ENCODE assay signal across 8 cellular contexts in genomic region chr4:74932832-74933561, GRCh38. TPM values are rescaled to one million over a fixed set of nuclear protein-coding genes. Genes with fewer than 3 reads are reported as not detected.
DNase-seq lines count a peak whose midpoint lies in the region; ATAC-seq, FAIRE-seq and TF ChIP-seq lines count a peak whose summit lies in the region.

A gene with protein sequence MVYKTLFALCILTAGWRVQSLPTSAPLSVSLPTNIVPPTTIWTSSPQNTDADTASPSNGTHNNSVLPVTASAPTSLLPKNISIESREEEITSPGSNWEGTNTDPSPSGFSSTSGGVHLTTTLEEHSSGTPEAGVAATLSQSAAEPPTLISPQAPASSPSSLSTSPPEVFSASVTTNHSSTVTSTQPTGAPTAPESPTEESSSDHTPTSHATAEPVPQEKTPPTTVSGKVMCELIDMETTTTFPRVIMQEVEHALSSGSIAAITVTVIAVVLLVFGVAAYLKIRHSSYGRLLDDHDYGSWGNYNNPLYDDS (plus strand): TSS chr4:74933116. CDS start chr4:74933328, 212 bp downstream.

- H3K9ac ChIP-seq in H1 (replicated peaks in 1 of 4; ENCODE audit: extremely low read depth in 1 of 4, low read depth in 3 of 4, low read length in 3 of 4), result peak within 1 kb of the TSS in 3 of 4 experiments; percentile 25 to 43 (median 35); a peak in 5 of 7 replicates

- peak within 1 kb of the TSS; percentile 25; the same call in 1 of the 2 replicates for H2BK15ac ChIP-seq in H1 (ENCODE audit: low read length)

- peaks cover 4 to 30% (median 26%) of the 10 kb centered on the region in 4 experiments for H3K27me3 ChIP-seq in H1 (replicated peaks in 1 of 4; ENCODE audit: control insufficient read depth in 3 of 4, extremely low read depth in 1 of 4, insufficient read depth in 3 of 4, low read length in 3 of 4)

- no peak within 1 kb of the TSS for H3K4ac ChIP-seq in H1 (replicated peaks; ENCODE audit: insufficient read length, low read depth, low read length)

- no peak within 1 kb of the TSS for H2BK120ac ChIP-seq in H1 (replicated peaks; ENCODE audit: low read depth, low read length)

- no peak for TF ChIP-seq EP300 in H1 (IDR thresholded peaks at IDR 0.05; ENCODE audit: borderline replicate concordance in 1 of 2, low read depth in 2 of 2, low read length in 2 of 2)

- no peaks in the 10 kb centered on the region for H3K36me3 ChIP-seq in H1 (ENCODE audit: control insufficient read depth in 2 of 4, insufficient read depth in 4 of 4, low read length in 3 of 4)

- H2BK20ac ChIP-seq in H1 (ENCODE audit: low read length), result no peak within 1 kb of the TSS

- H4K5ac ChIP-seq in H1 (ENCODE audit: insufficient read length, low read depth, low read length), result no peak within 1 kb of the TSS

- H3K4me3 Mint-ChIP-seq in T-helper 1 cell treated with Interleukin-12 subunit alpha and Interleukin-12 subunit beta and Interleukin-4 antibody, amounts not matched to agents 30 μg/mL and 1 μg/mL, for 36 hours, result peak within 1 kb of the TSS; percentile 64

- no peaks in the 10 kb centered on the region for H3K79me2 ChIP-seq in H1 (ENCODE audit: control insufficient read depth in 1 of 2, insufficient read depth in 2 of 2, low read length in 2 of 2)

- POLR2A ChIA-PET in H1 (lab: Charles Lee; ENCODE audit: partially characterized antibody), result interaction anchor here (1.4 kb wide), 1 partner anchor 10 kb away, joined by 3 read pairs; no protein-coding TSS in a partner anchor

- peaks cover 3 to 4% of the 10 kb centered on the region in 2 experiments for H4K20me1 ChIP-seq in H1 (replicated peaks in 1 of 2; ENCODE audit: control insufficient read depth in 1 of 2, insufficient read depth in 2 of 2, low read length in 2 of 2)

- H3K4me1 ChIP-seq in H1 (replicated peaks in 1 of 4; ENCODE audit: control insufficient read depth in 3 of 4, insufficient read depth in 4 of 4, low read length in 3 of 4), result peaks cover 0 to 15% (median 7%) of the 10 kb centered on the region in 4 experiments; a peak in 5 of 7 replicates

- FAIRE-seq in H1 (lab: Jason Lieb, UNC), result peak; percentile 39

- no peaks in the 10 kb centered on the region for H3K9me3 ChIP-seq in H1 (ENCODE audit: insufficient read depth in 2 of 2, low read depth in 1 of 2, low read length in 1 of 2)

- H3K14ac ChIP-seq in H1 (ENCODE audit: insufficient read length), result no peak within 1 kb of the TSS

- H2BK5ac ChIP-seq in H1 (ENCODE audit: low read depth, low read length), result peak within 1 kb of the TSS; percentile 38; the same call in 1 of the 2 replicates

- TF ChIP-seq CTCF in NB4 (IDR thresholded peaks at IDR 0.05; ENCODE audit: low read depth, low read length) (peak; percentile 21), H1 (IDR thresholded peaks at IDR 0.05; ENCODE audit: control extremely low read depth in 1 of 3, insufficient read depth in 1 of 3, low read depth in 1 of 3, low read length in 3 of 3) (peak; percentile 68 to 88 (median 78))

- peak; percentile 87 for ATAC-seq in HG02588 (IDR thresholded peaks at IDR 0.05; ENCODE audit: unreplicated experiment)

- H3K56ac ChIP-seq in H1 (replicated peaks; ENCODE audit: insufficient read length, low read depth, low read length), result no peak within 1 kb of the TSS

- peak within 1 kb of the TSS; percentile 96 to 98 for H3K4me2 ChIP-seq in H1 (ENCODE audit: insufficient read depth in 1 of 2, low read depth in 2 of 2, low read length in 2 of 2)

- peak within 1 kb of the TSS; percentile 94 for H4K8ac ChIP-seq in H1 (ENCODE audit: extremely low read depth, insufficient read depth, low read length)

- TF ChIP-seq POLR2A in NB4 (IDR thresholded peaks at IDR 0.05; ENCODE audit: extremely low read depth, insufficient read length) (no peak), H1 (IDR thresholded peaks at IDR 0.05; ENCODE audit: control extremely low read depth in 1 of 2, low read depth in 2 of 2, low read length in 2 of 2) (peak in 1 of 2 experiments; percentile 40; a peak in 1 of 3 replicates)

- H3K18ac ChIP-seq in H1 (ENCODE audit: extremely low read depth, low read length), result peak within 1 kb of the TSS; percentile 56

- peaks cover 11% of the 10 kb centered on the region for H3K4me1 Mint-ChIP-seq in T-helper 1 cell treated with Interleukin-12 subunit alpha and Interleukin-12 subunit beta and Interleukin-4 antibody, amounts not matched to agents 30 μg/mL and 1 μg/mL, for 36 hours (ENCODE audit: low read depth)

- H3K27me3 Mint-ChIP-seq in T-helper 1 cell treated with Interleukin-12 subunit alpha and Interleukin-12 subunit beta and Interleukin-4 antibody, amounts not matched to agents 30 μg/mL and 1 μg/mL, for 36 hours (ENCODE audit: low read depth), result peaks cover 66% of the 10 kb centered on the region

- no peaks in the 10 kb centered on the region for H3K36me3 Mint-ChIP-seq in T-helper 1 cell treated with Interleukin-12 subunit alpha and Interleukin-12 subunit beta and Interleukin-4 antibody, amounts not matched to agents 30 μg/mL and 1 μg/mL, for 36 hours (ENCODE audit: low read depth)

- H3K23me2 ChIP-seq in H1 (ENCODE audit: low read depth, low read length), result peaks cover 17% of the 10 kb centered on the region; the same call in 1 of the 2 replicates

- CTCF ChIA-PET in H1 (lab: Charles Lee; ENCODE audit: partially characterized antibody), result interaction anchor here (0.7 to 5.5 kb wide), 16 partner anchors 10 to 396 kb away, joined by 3 to 33 read pairs (median 4); partner anchors contain the start of gene BTC

- H3K9me3 Mint-ChIP-seq in T-helper 1 cell treated with Interleukin-12 subunit alpha and Interleukin-12 subunit beta and Interleukin-4 antibody, amounts not matched to agents 30 μg/mL and 1 μg/mL, for 36 hours, result no peaks in the 10 kb centered on the region

- no peak within 1 kb of the TSS for H3K27ac ChIP-seq in H1 (ENCODE audit: low read depth, low read length)

- DNase-seq in activated T-cell treated with anti-CD3 and anti-CD28 coated beads for 48 hours (ENCODE audit: low read depth) (peak; percentile 66), NB4 (ENCODE audit: low read depth) (peak; percentile 34), H1 (ENCODE audit: low read depth in 1 of 2, low spot score in 2 of 2) (peak; percentile 73 to 94), medulla oblongata (ENCODE audit: extremely low spot score) (peak; percentile 91)
- no peak for DNase-seq in activated T-cell treated with anti-CD3 and anti-CD28 coated beads, Interleukin-2, amount 50 U/mL, for 1 hour
- peak; percentile 77 for DNase-seq in stimulated activated CD8-positive, alpha-beta memory T cell treated with anti-CD3 and anti-CD28 coated beads, Interleukin-4, amount 100 ng/mL, for 48 hours

- H4K91ac ChIP-seq in H1 (replicated peaks; ENCODE audit: insufficient read length, low read length), result peak within 1 kb of the TSS; percentile 10

- H2BK12ac ChIP-seq in H1 (ENCODE audit: low read depth, low read length), result no peak within 1 kb of the TSS

- no peak within 1 kb of the TSS for H2AK5ac ChIP-seq in H1 (ENCODE audit: low read depth, low read length)

- peak; percentile 88 to 95 for TF ChIP-seq RAD21 in H1 (IDR thresholded peaks at IDR 0.05 in 1 of 2, conservative IDR thresholded peaks at IDR 0.05 in 1 of 2; ENCODE audit: low read depth in 2 of 2, low read length in 2 of 2)

- no peaks in the 10 kb centered on the region for H3K79me1 ChIP-seq in H1 (ENCODE audit: low read depth, low read length)

- H3K4me3 ChIP-seq in NB4 (ENCODE audit: low read depth, low read length) (no peak within 1 kb of the TSS), H1 (ENCODE audit: extremely low read depth in 1 of 4, insufficient read depth in 2 of 4, low read depth in 3 of 4, low read length in 4 of 4) (peak within 1 kb of the TSS; percentile 62 to 80 (median 65))

- no peak within 1 kb of the TSS for H3K23ac ChIP-seq in H1 (ENCODE audit: insufficient read length)

- 2% methylated on average over 22 of the region's 64 CpGs; no CpG with 5 or more reads in 1 of the 2 experiments for WGBS in H1 (ENCODE audit: extremely low coverage in 1 of 2, insufficient coverage in 1 of 2, insufficient read length in 1 of 2, insufficient replicate concordance in 2 of 2, low coverage in 1 of 2, low lambda C conversion rate in 2 of 2, missing lambda C conversion rate in 1 of 2), 2 experiments

- H3K27ac Mint-ChIP-seq in T-helper 1 cell treated with Interleukin-12 subunit alpha and Interleukin-12 subunit beta and Interleukin-4 antibody, amounts not matched to agents 30 μg/mL and 1 μg/mL, for 36 hours, result no peak within 1 kb of the TSS

- H2AFZ ChIP-seq in H1 (ENCODE audit: low read length), result peak within 1 kb of the TSS; percentile 96

TF ChIP-seq in H1, 55 proteins besides CTCF, POLR2A, EP300 and RAD21 (continues in another document):
- TF ChIP-seq MAFK (IDR thresholded peaks at IDR 0.05; ENCODE audit: low read depth, low read length), result no peak
- TF ChIP-seq BACH1 (IDR thresholded peaks at IDR 0.05; ENCODE audit: low read length), result no peak
- no peak for TF ChIP-seq YY1 (IDR thresholded peaks at IDR 0.05; ENCODE audit: low read depth, low read length)
- peak in 1 of 2 experiments; percentile 48; a peak in 1 of 4 replicates for TF ChIP-seq SIN3A (conservative IDR thresholded peaks at IDR 0.05 in 1 of 2, IDR thresholded peaks at IDR 0.05 in 1 of 2; ENCODE audit: low read depth in 1 of 2, low read length in 2 of 2)

RNA-seq across cellular contexts. Expression of the gene that starts here (rescaled TPM):
- total RNA-seq in H1 (2021; fragmentation: NEBNext Ultra II Directional; extraction: Animal tissue kit (Norgen Biotek cat#: 25700)), result 5.2 and 5.3 TPM in 2 replicates
- 2.0 and 2.3 TPM in 2 replicates for polyA plus RNA-seq in H1 (2011; rRNA removed)
- 1.7 TPM for polyA plus RNA-seq in H1 (2011; cell fraction: cytosol; rRNA removed)
- polyA plus RNA-seq in H1 (2011; cell fraction: nucleus; rRNA removed), result 1.9 TPM
- polyA plus RNA-seq in H1 (2012, experiment 1 of 2), result 1.9 to 3.6 TPM (median 2.9 TPM) in 4 replicates
- polyA plus RNA-seq in H1 (2012, experiment 2 of 2), result 1.1 TPM
- 7.2 TPM for polyA plus RNA-seq in H1 (2013, experiment 1 of 2)
- 9.0 TPM for polyA plus RNA-seq in H1 (2013, experiment 2 of 2)
- polyA minus RNA-seq in H1 (2011; rRNA and poly(A)+ RNA removed), result 1.7 and 2.0 TPM in 2 replicates
- polyA minus RNA-seq in H1 (2011; cell fraction: cytosol; rRNA and poly(A)+ RNA removed), result 1.5 TPM
- 1.9 TPM for polyA minus RNA-seq in H1 (2011; cell fraction: nucleus; rRNA and poly(A)+ RNA removed)
